ENCODE assay signal across 8 cellular contexts in the genomic region with DNA sequence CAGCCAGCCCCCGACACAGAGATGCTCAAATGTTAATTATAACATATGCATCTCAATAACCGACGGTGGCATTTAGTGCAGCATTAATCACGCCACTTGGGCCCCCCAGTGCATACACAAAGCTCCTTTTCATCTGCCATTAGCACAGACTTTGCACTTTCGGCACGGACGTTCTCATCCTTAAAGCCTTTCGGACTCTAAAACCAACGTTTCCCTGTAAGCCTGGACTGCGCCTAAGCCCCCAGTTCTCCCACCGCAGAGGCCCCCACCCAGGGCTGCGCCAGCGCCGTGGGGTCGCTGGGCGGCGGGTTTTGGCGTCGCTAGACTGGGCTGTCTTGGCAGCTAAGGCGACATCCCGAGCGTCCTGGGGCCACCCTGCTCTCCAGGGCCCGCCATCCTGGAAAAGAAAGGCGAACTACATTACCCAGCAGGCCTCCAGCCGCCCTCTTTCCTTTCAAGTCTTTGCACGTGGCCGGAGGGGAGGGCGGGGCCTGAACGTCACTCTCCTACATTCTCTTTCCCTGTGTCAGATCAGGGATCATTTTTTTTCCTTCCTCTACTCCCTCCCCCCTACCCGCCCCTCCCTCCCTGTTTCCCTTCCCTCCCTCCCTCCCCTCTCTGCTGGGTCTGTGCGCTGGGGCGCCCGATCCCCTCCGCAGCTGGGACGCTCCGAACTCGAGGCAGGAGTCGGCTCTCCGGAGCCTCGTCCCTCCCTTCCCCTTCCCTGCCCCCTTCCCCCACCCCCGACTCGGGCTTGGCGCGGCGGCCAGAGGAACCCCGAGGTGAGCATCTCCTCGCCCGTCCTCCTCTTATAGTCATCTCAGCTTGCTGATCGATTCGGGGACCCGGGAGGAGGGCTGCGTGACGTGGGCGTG. TPM values are rescaled to one million over a fixed set of nuclear protein-coding genes. Genes with fewer than 3 reads are reported as not detected.
DNase-seq lines count a peak whose midpoint lies in the region; ATAC-seq and TF ChIP-seq lines count a peak whose summit lies in the region.

A gene (plus strand): TSS at position 501 of the 875 bp plus-strand sequence. CDS start 80,535 bp downstream, outside the sequence.

- peak within 1 kb of the TSS; percentile 93 for H3K4me3 Mint-ChIP-seq in type B pancreatic cell

- ATAC-seq in HG02610 (IDR thresholded peaks at IDR 0.05; ENCODE audit: unreplicated experiment): peak; percentile 88

- TF ChIP-seq POLR2A in adrenal gland (IDR thresholded peaks at IDR 0.05) (peak; percentile 37 to 80), ovary (IDR thresholded peaks at IDR 0.05) (no peak)

- H3K27ac ChIP-seq in adrenal gland (peak within 1 kb of the TSS; percentile 46 to 94 (median 83)), cardiac muscle cell (no peak within 1 kb of the TSS), ovary (peak within 1 kb of the TSS; percentile 72 to 83)

- H3K27me3 ChIP-seq in adrenal gland: no peaks in the 10 kb centered on the region
- no peaks in the 10 kb centered on the region for H3K27me3 ChIP-seq in cardiac muscle cell
- no peaks in the 10 kb centered on the region for H3K27me3 ChIP-seq in ovary

- no peaks in the 10 kb centered on the region for H3K27me3 Mint-ChIP-seq in type B pancreatic cell

- H3K36me3 ChIP-seq in adrenal gland (replicated peaks in 1 of 2): no peaks in the 10 kb centered on the region
- H3K36me3 ChIP-seq in cardiac muscle cell: no peaks in the 10 kb centered on the region
- no peaks in the 10 kb centered on the region for H3K36me3 ChIP-seq in ovary

- TF ChIP-seq EP300 in ovary (IDR thresholded peaks at IDR 0.05): no peak

- H3K27ac Mint-ChIP-seq in type B pancreatic cell: peak within 1 kb of the TSS; percentile 87

- peaks cover 21% of the 10 kb centered on the region for H3K4me1 Mint-ChIP-seq in type B pancreatic cell (ENCODE audit: unreplicated experiment)

- H3K4me3 ChIP-seq in adrenal gland (peak within 1 kb of the TSS; percentile 59 to 97 (median 80)), cardiac muscle cell (peak within 1 kb of the TSS; percentile 54), ovary (peak within 1 kb of the TSS; percentile 75)

- intact Hi-C loops in adrenal gland (cut with DNase I): loop anchor here in 1 of 2 donors (10.0 kb wide), 1 partner anchor 64 kb away; no protein-coding TSS in a partner anchor
- intact Hi-C loops in ovary (cut with DNase I): no loop called here

- H3K9me3 Mint-ChIP-seq in type B pancreatic cell: no peaks in the 10 kb centered on the region

- peaks cover 5 to 46% of the 10 kb centered on the region in 2 donors for H3K4me1 ChIP-seq in adrenal gland (replicated peaks in 1 of 2)
- H3K4me1 ChIP-seq in cardiac muscle cell (ENCODE audit: low read depth): peaks cover 5% of the 10 kb centered on the region
- peaks cover 11% of the 10 kb centered on the region for H3K4me1 ChIP-seq in ovary (ENCODE audit: insufficient read depth)

- no peaks in the 10 kb centered on the region for H3K36me3 Mint-ChIP-seq in type B pancreatic cell

- no peak for TF ChIP-seq CTCF in GM10266 (IDR thresholded peaks at IDR 0.05; ENCODE audit: control insufficient read depth, insufficient read depth, low read depth, missing control alignments)
- TF ChIP-seq CTCF in adrenal gland (IDR thresholded peaks at IDR 0.05): no peak
- TF ChIP-seq CTCF in cardiac muscle cell (IDR thresholded peaks at IDR 0.05; ENCODE audit: low read depth, low read length): no peak
- peak in 2 of 3 donors; percentile 8 to 17 for TF ChIP-seq CTCF in ovary (IDR thresholded peaks at IDR 0.05)
- peak; percentile 33 for TF ChIP-seq CTCF in type B pancreatic cell (conservative IDR thresholded peaks at IDR 0.05)

- DNase-seq in GM10266 (ENCODE audit: extremely low spot score): peak; percentile 94
- DNase-seq in NCI-H1092 treated with DMSO at 0.1 percent for 48 hours (lab: John Stamatoyannopoulos, UW): peak; percentile 98
- peak; percentile 79 for DNase-seq in SKM-1 (lab: John Stamatoyannopoulos, UW; ENCODE audit: unreplicated experiment)
- peak; percentile 96 to 99 (median 98) for DNase-seq in adrenal gland
- peak; percentile 97 to 98 for DNase-seq in cardiac muscle cell (ENCODE audit: low read depth in 1 of 2, low spot score in 1 of 2)
- peak; percentile 94 to 98 (median 95) for DNase-seq in ovary
- DNase-seq in type B pancreatic cell (ENCODE audit: extremely low spot score, unreplicated experiment): peak; percentile 95

- no peaks in the 10 kb centered on the region for H3K9me3 ChIP-seq in adrenal gland (replicated peaks in 1 of 3)
- H3K9me3 ChIP-seq in cardiac muscle cell (ENCODE audit: low read depth): no peaks in the 10 kb centered on the region
- no peaks in the 10 kb centered on the region for H3K9me3 ChIP-seq in ovary

- 2 to 10% (median 4%) methylated on average over 36 to 54 of the region's 54 CpGs for WGBS in adrenal gland, 4 donors
- 1% methylated on average over 47 to 54 of the region's 54 CpGs for WGBS in ovary, 3 donors

RNA-seq across cellular contexts. Expression of the gene that starts here (rescaled TPM):
- total RNA-seq in adrenal gland (10 to 100 TPM; 31.5 to 98.7 (median 57.0) TPM), cardiac muscle cell (22.0 and 24.4 TPM in 2 replicates), ovary (10 to 100 TPM; 26.8 to 94.1 (median 82.3) TPM), type B pancreatic cell (ENCODE audit: low replicate concordance) (37.9 and 48.5 TPM in 2 replicates)
- polyA plus RNA-seq in adrenal gland (100 to 1,000 TPM in 1 of 3 donors, 10 to 100 TPM in 2; 33.4 to 159 (median 68.0) TPM), cardiac muscle cell (13.2 and 16.5 TPM in 2 replicates), ovary (10 to 100 TPM; 18.5 to 43.1 TPM)

Comparison
In these comparisons a context has a peak if more than half of its experiments do, and no peak if none do; other contexts are left out.
1. CTCF ChIP-seq: peak in ovary (2 of 3) and type B pancreatic cell (single experiment); none in GM10266 (single experiment), adrenal gland (0 of 6) and cardiac muscle cell (single experiment).
2. Peak in every context shown above with its lines, with median percentiles within 50 percentile points of each other: DNase-seq and H3K4me3 ChIP-seq.